ENCODE assay signal across 20 cellular contexts in the genomic region with DNA sequence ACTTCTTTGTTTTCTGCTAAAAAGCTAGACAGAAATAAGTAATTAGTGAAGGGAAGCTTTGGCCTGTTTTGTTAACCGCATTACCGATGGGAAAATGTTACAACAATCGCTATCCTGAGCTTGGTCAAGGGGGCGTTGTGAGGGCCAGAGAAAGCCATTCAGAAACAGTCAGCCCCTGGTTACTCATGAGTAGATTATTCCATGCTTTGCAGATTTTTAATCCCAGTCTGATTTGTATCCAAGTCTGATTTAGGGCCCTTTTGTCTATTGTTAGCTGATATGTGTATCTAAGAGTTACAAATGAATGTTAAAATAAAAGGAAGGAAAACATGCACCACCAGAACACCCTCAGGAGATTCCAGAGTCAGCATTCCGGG.
"Had no signal": no experiment of that assay in that cellular context is flagged by ENCODE, and none has a peak within 500 bp of the region (broad histone marks: within the 10 kb centered on the region; RNA-seq: fewer than 3 reads in every experiment).

No MANE protein-coding gene starts in this region.

- H3K36me3 Mint-ChIP-seq: activated naive CD4-positive, alpha-beta T cell treated with anti-CD3 and anti-CD28 coated beads, Interleukin-2, amount 50 U/mL, for 72 hours; natural killer cell treated with Interleukin-12 subunit alpha and Interleukin-12 subunit beta and Interleukin-15 and Interleukin-18, amount 100 ng/mL, for 72 hours had no signal

- H3K27ac ChIP-seq: ascending aorta, cardiac muscle cell, esophagus squamous epithelium, gastroesophageal sphincter, right atrium auricular region had no signal

- FAIRE-seq: islet of Langerhans, urothelium cell line had no signal

- H3K4me1 ChIP-seq: gastroesophageal sphincter, right atrium auricular region had no signal

- H3K27me3 ChIP-seq: ascending aorta, cardiac muscle cell, esophagus squamous epithelium, gastroesophageal sphincter, right atrium auricular region, tibial nerve had no signal

- H3K9me3 ChIP-seq: ascending aorta, esophagus squamous epithelium, gastroesophageal sphincter, right atrium auricular region, tibial nerve had no signal

- H3K27ac Mint-ChIP-seq: activated CD8-positive, alpha-beta T cell treated with anti-CD3 and anti-CD28 coated beads for 36 hours; activated naive CD4-positive, alpha-beta T cell treated with anti-CD3 and anti-CD28 coated beads, Interleukin-2, amount 50 U/mL, for 72 hours; activated T-helper 1 cell treated with anti-CD3 and anti-CD28 coated beads, Interleukin-12 subunit alpha, Interleukin-12 subunit beta, Interleukin-2, Interleukin-4 antibody, amounts not matched to agents 30 ng/mL and 10 ng/mL and 1 ng/mL, durations not matched to agents 14 hours and 24 hours and 36 hours; natural killer cell treated with Interleukin-12 subunit alpha and Interleukin-12 subunit beta and Interleukin-15 and Interleukin-18, amount 100 ng/mL, for 72 hours; progenitor cell of endocrine pancreas; T-helper 17 cell had no signal

- H3K9me3 Mint-ChIP-seq: activated CD8-positive, alpha-beta T cell treated with anti-CD3 and anti-CD28 coated beads for 36 hours; activated naive CD4-positive, alpha-beta T cell treated with anti-CD3 and anti-CD28 coated beads, Interleukin-2, amount 50 U/mL, for 72 hours; activated T-helper 1 cell treated with anti-CD3 and anti-CD28 coated beads, Interleukin-12 subunit alpha, Interleukin-12 subunit beta, Interleukin-2, Interleukin-4 antibody, amounts not matched to agents 30 ng/mL and 10 ng/mL and 1 ng/mL, durations not matched to agents 14 hours and 24 hours and 36 hours; natural killer cell treated with Interleukin-12 subunit alpha and Interleukin-12 subunit beta and Interleukin-15 and Interleukin-18, amount 100 ng/mL, for 72 hours had no signal

- H3K27me3 Mint-ChIP-seq: progenitor cell of endocrine pancreas had no signal

- ATAC-seq: activated CD8-positive, alpha-beta T cell treated with anti-CD3 and anti-CD28 coated beads for 36 hours; activated naive CD4-positive, alpha-beta T cell treated with anti-CD3 and anti-CD28 coated beads, Interleukin-2, amount 50 U/mL, for 72 hours; gastroesophageal sphincter; natural killer cell treated with Interleukin-12 subunit alpha and Interleukin-12 subunit beta and Interleukin-15 and Interleukin-18, amount 100 ng/mL, for 72 hours; stimulated activated naive CD8-positive, alpha-beta T cell treated with anti-CD3 and anti-CD28 coated beads, Interleukin-15, Interleukin-2, amounts not matched to agents 100 U/mL and 50 U/mL, for 24 hours; T-helper 17 cell had no signal

- H3K4me3 Mint-ChIP-seq: activated CD8-positive, alpha-beta T cell treated with anti-CD3 and anti-CD28 coated beads for 36 hours; activated T-helper 1 cell treated with anti-CD3 and anti-CD28 coated beads, Interleukin-12 subunit alpha, Interleukin-12 subunit beta, Interleukin-2, Interleukin-4 antibody, amounts not matched to agents 30 ng/mL and 10 ng/mL and 1 ng/mL, durations not matched to agents 14 hours and 24 hours and 36 hours; natural killer cell treated with Interleukin-12 subunit alpha and Interleukin-12 subunit beta and Interleukin-15 and Interleukin-18, amount 100 ng/mL, for 72 hours; T-helper 17 cell had no signal

- DNase-seq: activated CD4-positive, alpha-beta T cell treated with anti-CD3 and anti-CD28 coated beads for 48 hours; activated CD8-positive, alpha-beta T cell treated with anti-CD3 and anti-CD28 coated beads for 36 hours; activated gamma-delta T cell; esophagus squamous epithelium; stimulated activated CD4-positive, alpha-beta T cell treated with anti-CD3 and anti-CD28 coated beads, Interleukin-12 subunit alpha, Interleukin-12 subunit beta, amount 100 ng/mL, for 4 hours; stimulated activated CD4-positive, alpha-beta T cell treated with anti-CD3 and anti-CD28 coated beads, Interleukin-4, amount 100 ng/mL, for 4 hours; stimulated activated naive CD8-positive, alpha-beta T cell treated with anti-CD3 and anti-CD28 coated beads, Interleukin-15, Interleukin-2, amounts not matched to agents 100 U/mL and 50 U/mL, for 24 hours; SW 1271; T-helper 17 cell had no signal

- H3K4me3 ChIP-seq: ascending aorta, cardiac muscle cell, esophagus squamous epithelium, gastroesophageal sphincter, right atrium auricular region, tibial nerve had no signal
